8 cellular contexts compared by ENCODE assay signal in genomic region chr20:59032023-59032712, GRCh38. TPM values are rescaled to one million over a fixed set of nuclear protein-coding genes. Genes with fewer than 3 reads are reported as not detected.
DNase-seq lines count a peak whose midpoint lies in the region; ATAC-seq and TF ChIP-seq lines count a peak whose summit lies in the region.

Gene ATP5F1E (minus strand): TSS chr20:59032335. CDS start chr20:59032251, 84 bp downstream.

- intact Hi-C loops in activated CD4-positive, alpha-beta T cell treated with anti-CD3 and anti-CD28 coated beads for 36 hours (cut with DNase I, micrococcal nuclease) = loop anchor here (1.0 to 5.0 kb wide), 15 partner anchors 10 to 1640 kb away; partner anchors contain the start of genes NELFCD (in 2 of the 2), PRELID3B (in 2 of the 2), CTSZ (in 1 of the 2) and RAB22A (in 1 of the 2)

- peaks cover 73% of the 10 kb centered on the region for H3K4me1 Mint-ChIP-seq in activated CD4-positive, alpha-beta T cell treated with anti-CD3 and anti-CD28 coated beads for 36 hours
- H3K4me1 Mint-ChIP-seq in chondrocyte (ENCODE audit: low read depth) = peaks cover 49% of the 10 kb centered on the region

- POLR2A ChIA-PET in activated CD4-positive, alpha-beta T cell treated with anti-CD3 and anti-CD28 coated beads for 36 hours (lab: Charles Lee) = interaction anchor here (0.5 to 1.7 kb wide), 20 partner anchors 8 to 675 kb away, joined by 3 to 16 read pairs (median 3); partner anchors contain the start of genes NELFCD and PRELID3B

- no peaks in the 10 kb centered on the region for H3K9me3 Mint-ChIP-seq in activated CD4-positive, alpha-beta T cell treated with anti-CD3 and anti-CD28 coated beads for 36 hours (ENCODE audit: low read depth)
- H3K9me3 Mint-ChIP-seq in chondrocyte (ENCODE audit: low read depth) = no peaks in the 10 kb centered on the region

- no peaks in the 10 kb centered on the region for H3K27me3 Mint-ChIP-seq in activated CD4-positive, alpha-beta T cell treated with anti-CD3 and anti-CD28 coated beads for 36 hours
- H3K27me3 Mint-ChIP-seq in chondrocyte (ENCODE audit: low read depth) = no peaks in the 10 kb centered on the region

- peaks cover 70% of the 10 kb centered on the region for H3K36me3 Mint-ChIP-seq in activated CD4-positive, alpha-beta T cell treated with anti-CD3 and anti-CD28 coated beads for 36 hours (ENCODE audit: low read depth)
- H3K36me3 Mint-ChIP-seq in chondrocyte (ENCODE audit: low read depth) = peaks cover 22% of the 10 kb centered on the region

- ATAC-seq in HG03442 (IDR thresholded peaks at IDR 0.05; ENCODE audit: unreplicated experiment) = peak; percentile 86
- peak; percentile 95 for ATAC-seq in activated CD4-positive, alpha-beta T cell treated with anti-CD3 and anti-CD28 coated beads for 36 hours

- peak within 1 kb of the TSS; percentile 96 for H3K27ac Mint-ChIP-seq in activated CD4-positive, alpha-beta T cell treated with anti-CD3 and anti-CD28 coated beads for 36 hours
- peak within 1 kb of the TSS; percentile 88 for H3K27ac Mint-ChIP-seq in chondrocyte (ENCODE audit: unreplicated experiment)

- H3K4me3 Mint-ChIP-seq in activated CD4-positive, alpha-beta T cell treated with anti-CD3 and anti-CD28 coated beads for 36 hours = peak within 1 kb of the TSS; percentile 87
- H3K4me3 Mint-ChIP-seq in chondrocyte (ENCODE audit: unreplicated experiment) = peak within 1 kb of the TSS; percentile 88

- CTCF ChIA-PET in activated CD4-positive, alpha-beta T cell treated with anti-CD3 and anti-CD28 coated beads for 36 hours (lab: Charles Lee) = interaction anchor here (0.8 to 1.4 kb wide), 8 partner anchors 10 to 190 kb away, joined by 3 to 6 read pairs (median 4); no protein-coding TSS in a partner anchor

- no peak for TF ChIP-seq CTCF in chondrocyte (IDR thresholded peaks at IDR 0.05)

- DNase-seq in AML-193 (lab: John Stamatoyannopoulos, UW) = peak; percentile 91 to 92
- DNase-seq in GM19238 (ENCODE audit: insufficient read length, low spot score) = peak; percentile 90
- DNase-seq in NCI-H524 (lab: John Stamatoyannopoulos, UW) = peak; percentile 82 to 95
- peak; percentile 98 for DNase-seq in activated CD4-positive, alpha-beta T cell treated with anti-CD3 and anti-CD28 coated beads for 36 hours
- DNase-seq in chondrocyte (ENCODE audit: low spot score) = peak; percentile 98
- peak; percentile 95 for DNase-seq in kidney tubule cell (ENCODE audit: low spot score)
- DNase-seq in stimulated activated CD4-positive, alpha-beta T cell treated with anti-CD3 and anti-CD28 coated beads, Interleukin-1b, Interleukin-23, amount 100 ng/mL, for 1 hour (ENCODE audit: low read depth in 2 of 2) = peak; percentile 93 to 96

RNA-seq across cellular contexts. Expression of gene ATP5F1E, which starts in this region (rescaled TPM):
- total RNA-seq in activated CD4-positive, alpha-beta T cell treated with anti-CD3 and anti-CD28 coated beads for 36 hours = 10 to 100 TPM; 63.5 to 76.1 TPM
- total RNA-seq in chondrocyte = 67.5 to 76.2 TPM (median 67.7 TPM) in 3 replicates

Comparison
In these comparisons a context has a peak if more than half of its experiments do, and no peak if none do; other contexts are left out.
1. Peak in every context shown above with its lines: DNase-seq and ATAC-seq.